In the genomic region with DNA sequence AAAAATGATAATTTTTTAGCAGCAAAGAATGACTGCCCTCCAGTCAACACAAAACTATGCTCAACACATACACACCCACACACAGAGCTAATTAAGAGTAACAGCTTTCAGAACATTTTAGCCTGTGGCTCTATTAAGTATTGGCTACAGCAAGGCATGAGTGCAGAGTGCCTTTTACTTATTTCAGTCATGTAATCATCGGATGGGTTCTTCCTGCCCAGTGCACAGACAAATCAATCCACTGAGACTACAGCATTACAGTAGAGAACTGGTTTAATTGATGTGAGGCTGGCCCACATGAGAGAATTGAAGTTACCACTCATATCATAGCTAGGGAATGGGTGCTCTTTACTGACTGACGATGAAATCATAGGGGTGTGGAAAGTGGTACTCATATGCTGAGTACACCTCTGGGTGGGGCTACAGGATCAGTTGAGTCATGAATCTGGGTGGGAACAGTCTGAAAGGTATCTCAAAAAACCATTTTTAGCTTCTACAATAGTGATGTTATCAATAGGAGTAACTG, we compare ENCODE assay signal across 16 cellular contexts.
DNase-seq lines count a peak whose midpoint lies in the region; ATAC-seq, FAIRE-seq and TF ChIP-seq lines count a peak whose summit lies in the region.
"Had no signal": no experiment of that assay in that cellular context is flagged by ENCODE, and none has a peak within 500 bp of the region (broad histone marks: within the 10 kb centered on the region; RNA-seq: fewer than 3 reads in every experiment).

No MANE protein-coding gene starts in this region.

- peak; percentile 81 for ATAC-seq in GM12878
- ATAC-seq in stimulated activated memory B cell treated with anti-CD40 and anti-IgM and Interleukin-4, amounts not matched to agents 10 μg/mL and 1 μg/mL and 100 μg/mL, for 72 hours, result peak; percentile 45
- ATAC-seq in upper lobe of left lung (ENCODE audit: low FRiP score in 2 of 2), result no peak

- H3K36me3 ChIP-seq in breast epithelium (no peaks in the 10 kb centered on the region), GM12878 (ENCODE audit: control insufficient read depth in 2 of 2, insufficient read depth in 2 of 2, low read length in 1 of 2) (no peaks in the 10 kb centered on the region), upper lobe of left lung (no peaks in the 10 kb centered on the region)
- H3K36me3 ChIP-seq: right atrium auricular region had no signal

- H3K27me3 Mint-ChIP-seq in MCF 10A (ENCODE audit: insufficient read depth, unreplicated experiment), result no peaks in the 10 kb centered on the region
- no peaks in the 10 kb centered on the region for H3K27me3 Mint-ChIP-seq in stimulated activated memory B cell treated with anti-CD40 and anti-IgM and Interleukin-4, amounts not matched to agents 10 μg/mL and 1 μg/mL and 100 μg/mL, for 72 hours
- H3K27me3 Mint-ChIP-seq: IgD-negative memory B cell had no signal

- no peaks in the 10 kb centered on the region for H4K20me1 ChIP-seq in GM12878 (ENCODE audit: control insufficient read depth, insufficient read depth)
- H4K20me1 ChIP-seq: BLaER1 treated with 17β-estradiol and CSF1 and Interleukin-3, amounts not matched to agents 10 nM and 100 nM had no signal

- H3K27ac ChIP-seq in breast epithelium, result no peak overlapping the region
- no peak overlapping the region for H3K27ac ChIP-seq in GM12878 (ENCODE audit: control insufficient read depth, insufficient read depth)
- H3K27ac ChIP-seq in upper lobe of left lung, result no peak overlapping the region
- H3K27ac ChIP-seq: BLaER1 treated with 17β-estradiol and CSF1 and Interleukin-3, amounts not matched to agents 10 nM and 100 nM; right atrium auricular region had no signal

- peaks cover 17% of the 10 kb centered on the region for H3K4me1 Mint-ChIP-seq in MCF 10A (ENCODE audit: insufficient read depth, unreplicated experiment)
- no peaks in the 10 kb centered on the region for H3K4me1 Mint-ChIP-seq in stimulated activated memory B cell treated with anti-CD40 and anti-IgM and Interleukin-4, amounts not matched to agents 10 μg/mL and 1 μg/mL and 100 μg/mL, for 72 hours
- H3K4me1 Mint-ChIP-seq: IgD-negative memory B cell had no signal

- no peak overlapping the region for H3K4me2 ChIP-seq in GM12878 (ENCODE audit: control insufficient read depth, insufficient read depth)
- H3K4me2 ChIP-seq: BLaER1 treated with 17β-estradiol and CSF1 and Interleukin-3, amounts not matched to agents 10 nM and 100 nM had no signal

- SMC1A ChIA-PET in GM12878 (lab: Charles Lee; ENCODE audit: uncharacterized antibody, unreplicated experiment), result interaction anchor here (0.6 to 1.6 kb wide), 3 partner anchors 14 to 757 kb away, joined by 3 to 4 read pairs (median 4); no protein-coding TSS in a partner anchor

- H3K27me3 ChIP-seq in breast epithelium (no peaks in the 10 kb centered on the region), GM12878 (replicated peaks in 1 of 2; ENCODE audit: control insufficient read depth in 2 of 2, insufficient read depth in 2 of 2, low read length in 1 of 2) (no peaks in the 10 kb centered on the region), upper lobe of left lung (no peaks in the 10 kb centered on the region)
- H3K27me3 ChIP-seq: BLaER1 treated with 17β-estradiol and CSF1 and Interleukin-3, amounts not matched to agents 10 nM and 100 nM; right atrium auricular region had no signal

- no peaks in the 10 kb centered on the region for H3K4me1 ChIP-seq in breast epithelium
- no peaks in the 10 kb centered on the region for H3K4me1 ChIP-seq in GM12878 (ENCODE audit: control insufficient read depth, insufficient read depth, low read length)
- H3K4me1 ChIP-seq in upper lobe of left lung, result no peaks in the 10 kb centered on the region
- H3K4me1 ChIP-seq: BLaER1 treated with 17β-estradiol and CSF1 and Interleukin-3, amounts not matched to agents 10 nM and 100 nM; right atrium auricular region had no signal

- peak overlapping the region; percentile 43 for H3K27ac Mint-ChIP-seq in MCF 10A (ENCODE audit: low read depth, unreplicated experiment)
- no peak overlapping the region for H3K27ac Mint-ChIP-seq in stimulated activated memory B cell treated with anti-CD40 and anti-IgM and Interleukin-4, amounts not matched to agents 10 μg/mL and 1 μg/mL and 100 μg/mL, for 72 hours
- H3K27ac Mint-ChIP-seq: activated T-helper 1 cell treated with anti-CD3 and anti-CD28 coated beads, Interleukin-12 subunit alpha, Interleukin-12 subunit beta, Interleukin-2, Interleukin-4 antibody, amounts not matched to agents 30 ng/mL and 10 ng/mL and 1 ng/mL, durations not matched to agents 14 hours and 24 hours and 36 hours; IgD-negative memory B cell; mesothelial cell of epicardium had no signal

- no peaks in the 10 kb centered on the region for H3K36me3 Mint-ChIP-seq in MCF 10A (ENCODE audit: insufficient read depth, unreplicated experiment)
- no peaks in the 10 kb centered on the region for H3K36me3 Mint-ChIP-seq in stimulated activated memory B cell treated with anti-CD40 and anti-IgM and Interleukin-4, amounts not matched to agents 10 μg/mL and 1 μg/mL and 100 μg/mL, for 72 hours
- H3K36me3 Mint-ChIP-seq: IgD-negative memory B cell, mesothelial cell of epicardium had no signal

- BruUV-seq in MCF 10A (replicated peaks; lab: Mats Ljungman, UMichigan) (no TSS peak), GM12878 (replicated peaks; lab: Mats Ljungman, UMichigan) (no TSS peak)

- H3K4me3 ChIP-seq in breast epithelium (no peak overlapping the region), GM12878 (no peak overlapping the region), upper lobe of left lung (no peak overlapping the region)
- H3K4me3 ChIP-seq: BLaER1 treated with 17β-estradiol and CSF1 and Interleukin-3, amounts not matched to agents 10 nM and 100 nM; right atrium auricular region had no signal

- DNase-seq in MCF 10A (ENCODE audit: unreplicated experiment) (peak; percentile 66), breast epithelium (ENCODE audit: low spot score in 2 of 2) (no peak), M059J (ENCODE audit: low read depth) (peak; percentile 5), GM12878 (ENCODE audit: low read depth, low spot score) (no peak), DMS79 treated with DMSO at 0.1 percent for 48 hours (lab: John Stamatoyannopoulos, UW) (no peak), NCI-H1092 (lab: John Stamatoyannopoulos, UW) (no peak), upper lobe of left lung (no peak)
- DNase-seq: head of caudate nucleus, NCI-H446 had no signal

- H3K4me3 Mint-ChIP-seq in MCF 10A (ENCODE audit: unreplicated experiment), result no peak overlapping the region
- H3K4me3 Mint-ChIP-seq in stimulated activated memory B cell treated with anti-CD40 and anti-IgM and Interleukin-4, amounts not matched to agents 10 μg/mL and 1 μg/mL and 100 μg/mL, for 72 hours, result no peak overlapping the region
- H3K4me3 Mint-ChIP-seq: activated T-helper 1 cell treated with anti-CD3 and anti-CD28 coated beads, Interleukin-12 subunit alpha, Interleukin-12 subunit beta, Interleukin-2, Interleukin-4 antibody, amounts not matched to agents 30 ng/mL and 10 ng/mL and 1 ng/mL, durations not matched to agents 14 hours and 24 hours and 36 hours; IgD-negative memory B cell; mesothelial cell of epicardium had no signal

- CTCF ChIA-PET in MCF 10A (lab: Yijun Ruan, JAX), result interaction anchor here (0.5 to 2.4 kb wide), 7 partner anchors 80 to 506 kb away, joined by 3 to 8 read pairs (median 4); a partner anchor contains a TSS
- CTCF ChIA-PET in GM12878 (lab: Yijun Ruan, JAX), result interaction anchor here (0.6 to 1.5 kb wide), 5 partner anchors 278 to 662 kb away, joined by 3 to 5 read pairs (median 3); no protein-coding TSS in a partner anchor

- no peak for FAIRE-seq in GM12878 (lab: Jason Lieb, UNC)
- FAIRE-seq: colon had no signal

- WGBS in GM12878 (ENCODE audit: insufficient coverage, insufficient replicate concordance, low lambda C conversion rate, missing lambda C conversion rate), result 45% methylated on average over 2 of the region's 2 CpGs
- WGBS in upper lobe of left lung, 2 donors, result 79 to 96% methylated on average over 2 of the region's 2 CpGs

- POLR2A ChIA-PET in MCF 10A (lab: Yijun Ruan, JAX), result interaction anchor here (0.6 to 1.3 kb wide), 5 partner anchors 12 to 524 kb away, joined by 3 to 4 read pairs (median 3); no protein-coding TSS in a partner anchor
- POLR2A ChIA-PET in GM12878 (lab: Charles Lee), result no interaction called here

- H3K9ac ChIP-seq in GM12878 (ENCODE audit: control insufficient read depth, insufficient read depth, low read length), result no peak overlapping the region
- H3K9ac ChIP-seq: BLaER1 treated with 17β-estradiol and CSF1 and Interleukin-3, amounts not matched to agents 10 nM and 100 nM had no signal

- TF ChIP-seq POLR2A in breast epithelium (IDR thresholded peaks at IDR 0.05) (no peak), GM12878 (IDR thresholded peaks at IDR 0.05; ENCODE audit: low read depth, low read length) (no peak), upper lobe of left lung (IDR thresholded peaks at IDR 0.05) (no peak)

- no peaks in the 10 kb centered on the region for H3K79me2 ChIP-seq in GM12878 (ENCODE audit: control insufficient read depth, insufficient read depth, low read length)

- peak; percentile 20; the same call in 1 of the 2 replicates for TF ChIP-seq RAD21 in GM12878 (IDR thresholded peaks at IDR 0.05; ENCODE audit: insufficient read depth, low read depth, low read length)

- TF ChIP-seq EP300 in GM12878 (IDR thresholded peaks at IDR 0.05; ENCODE audit: borderline replicate concordance in 1 of 2, control insufficient read depth in 1 of 2, low read depth in 2 of 2, low read length in 2 of 2) (no peak), upper lobe of left lung (IDR thresholded peaks at IDR 0.05) (no peak)

- RAD21 ChIA-PET in GM12878 (lab: Charles Lee; ENCODE audit: unreplicated experiment), result interaction anchor here (1.0 kb wide), 1 partner anchor 479 kb away, joined by 3 read pairs; no protein-coding TSS in a partner anchor

- H3K9me3 Mint-ChIP-seq in MCF 10A (ENCODE audit: unreplicated experiment), result no peaks in the 10 kb centered on the region
- H3K9me3 Mint-ChIP-seq in stimulated activated memory B cell treated with anti-CD40 and anti-IgM and Interleukin-4, amounts not matched to agents 10 μg/mL and 1 μg/mL and 100 μg/mL, for 72 hours, result peaks cover 5% of the 10 kb centered on the region
- H3K9me3 Mint-ChIP-seq: mesothelial cell of epicardium had no signal

- intact Hi-C loops in MCF 10A (cut with micrococcal nuclease), result loop anchor here (1.0 kb wide), 2 partner anchors 277 to 481 kb away; no protein-coding TSS in a partner anchor
- intact Hi-C loops in breast epithelium (cut with DNase I; ENCODE audit: low total_unique reads), result no loop called here
- intact Hi-C loops in GM12878 (cut with micrococcal nuclease; ENCODE audit: unreplicated experiment), result loop anchor here (10.0 kb wide), 1 partner anchor 485 kb away; no protein-coding TSS in a partner anchor

- no peak for TF ChIP-seq CTCF in MCF 10A (IDR thresholded peaks at IDR 0.05; ENCODE audit: unreplicated experiment)
- TF ChIP-seq CTCF in breast epithelium (IDR thresholded peaks at IDR 0.05), result no peak
- no peak; a peak in 1 of 6 replicates for TF ChIP-seq CTCF in GM12878 (IDR thresholded peaks at IDR 0.05 in 2 of 3, conservative IDR thresholded peaks at IDR 0.05 in 1 of 3; ENCODE audit: control insufficient read depth in 2 of 3, extremely low read depth in 1 of 3, insufficient read depth in 1 of 3, low read depth in 3 of 3, low read length in 3 of 3)
- no peak for TF ChIP-seq CTCF in upper lobe of left lung (IDR thresholded peaks at IDR 0.05)

- no peaks in the 10 kb centered on the region for H3K9me3 ChIP-seq in breast epithelium
- H3K9me3 ChIP-seq in GM12878 (replicated peaks; ENCODE audit: control insufficient read depth, insufficient read depth, low read length), result no peaks in the 10 kb centered on the region
- H3K9me3 ChIP-seq in upper lobe of left lung, result no peaks in the 10 kb centered on the region
- H3K9me3 ChIP-seq: right atrium auricular region had no signal

- in situ Hi-C loops in GM12878 (cut with MboI), result no loop called here

- H2AFZ ChIP-seq in GM12878 (ENCODE audit: control insufficient read depth, low read depth, low read length), result no peak overlapping the region

Comparison
In these comparisons a context has a peak if more than half of its experiments do, and no peak if none do; other contexts are left out.
1. DNase-seq: peak in MCF 10A (single experiment) and M059J (single experiment); none in breast epithelium (0 of 2), GM12878 (single experiment), DMS79 treated with DMSO at 0.1 percent for 48 hours (single experiment), NCI-H1092 (single experiment) and upper lobe of left lung (0 of 2).
2. ATAC-seq: peak in GM12878 (single experiment) and stimulated activated memory B cell treated with anti-CD40 and anti-IgM and Interleukin-4, amounts not matched to agents 10 μg/mL and 1 μg/mL and 100 μg/mL, for 72 hours (single experiment); none in upper lobe of left lung (0 of 2).